ENCODE assay signal across 1 cellular context in the genomic region with DNA sequence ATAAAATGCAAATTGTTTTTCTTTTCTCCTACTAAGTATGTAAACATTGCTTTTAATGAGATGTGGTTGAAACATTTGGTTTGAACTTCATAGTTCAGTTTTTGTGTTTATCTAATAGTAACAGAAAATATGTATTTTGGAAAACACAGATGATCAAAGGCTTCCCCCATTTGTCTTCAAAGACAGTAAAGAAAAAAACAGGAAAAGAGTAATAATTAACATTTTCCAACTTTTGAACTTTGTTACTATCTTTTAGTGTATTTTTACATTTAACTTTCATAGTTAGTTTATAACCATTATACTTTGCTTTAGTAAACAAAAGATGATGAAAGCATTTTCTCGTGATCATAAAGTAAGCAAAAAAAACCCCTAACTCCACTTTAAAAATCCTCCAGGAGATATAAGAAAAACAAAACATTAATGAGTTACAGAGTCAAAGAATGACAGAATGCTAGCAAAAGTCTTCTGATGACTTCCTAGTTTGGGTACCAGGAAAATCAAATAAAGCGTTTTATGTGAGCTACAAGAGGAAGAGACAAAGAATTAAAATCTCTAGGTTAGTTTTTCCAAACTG.
TF ChIP-seq lines count a peak whose summit lies in the region.

No MANE protein-coding gene starts in this region.

TF ChIP-seq in HepG2, 621 proteins besides CTCF, POLR2A, EP300 and RAD21 (continued from another document and continues in another):
- TF ChIP-seq, protein P1, sequence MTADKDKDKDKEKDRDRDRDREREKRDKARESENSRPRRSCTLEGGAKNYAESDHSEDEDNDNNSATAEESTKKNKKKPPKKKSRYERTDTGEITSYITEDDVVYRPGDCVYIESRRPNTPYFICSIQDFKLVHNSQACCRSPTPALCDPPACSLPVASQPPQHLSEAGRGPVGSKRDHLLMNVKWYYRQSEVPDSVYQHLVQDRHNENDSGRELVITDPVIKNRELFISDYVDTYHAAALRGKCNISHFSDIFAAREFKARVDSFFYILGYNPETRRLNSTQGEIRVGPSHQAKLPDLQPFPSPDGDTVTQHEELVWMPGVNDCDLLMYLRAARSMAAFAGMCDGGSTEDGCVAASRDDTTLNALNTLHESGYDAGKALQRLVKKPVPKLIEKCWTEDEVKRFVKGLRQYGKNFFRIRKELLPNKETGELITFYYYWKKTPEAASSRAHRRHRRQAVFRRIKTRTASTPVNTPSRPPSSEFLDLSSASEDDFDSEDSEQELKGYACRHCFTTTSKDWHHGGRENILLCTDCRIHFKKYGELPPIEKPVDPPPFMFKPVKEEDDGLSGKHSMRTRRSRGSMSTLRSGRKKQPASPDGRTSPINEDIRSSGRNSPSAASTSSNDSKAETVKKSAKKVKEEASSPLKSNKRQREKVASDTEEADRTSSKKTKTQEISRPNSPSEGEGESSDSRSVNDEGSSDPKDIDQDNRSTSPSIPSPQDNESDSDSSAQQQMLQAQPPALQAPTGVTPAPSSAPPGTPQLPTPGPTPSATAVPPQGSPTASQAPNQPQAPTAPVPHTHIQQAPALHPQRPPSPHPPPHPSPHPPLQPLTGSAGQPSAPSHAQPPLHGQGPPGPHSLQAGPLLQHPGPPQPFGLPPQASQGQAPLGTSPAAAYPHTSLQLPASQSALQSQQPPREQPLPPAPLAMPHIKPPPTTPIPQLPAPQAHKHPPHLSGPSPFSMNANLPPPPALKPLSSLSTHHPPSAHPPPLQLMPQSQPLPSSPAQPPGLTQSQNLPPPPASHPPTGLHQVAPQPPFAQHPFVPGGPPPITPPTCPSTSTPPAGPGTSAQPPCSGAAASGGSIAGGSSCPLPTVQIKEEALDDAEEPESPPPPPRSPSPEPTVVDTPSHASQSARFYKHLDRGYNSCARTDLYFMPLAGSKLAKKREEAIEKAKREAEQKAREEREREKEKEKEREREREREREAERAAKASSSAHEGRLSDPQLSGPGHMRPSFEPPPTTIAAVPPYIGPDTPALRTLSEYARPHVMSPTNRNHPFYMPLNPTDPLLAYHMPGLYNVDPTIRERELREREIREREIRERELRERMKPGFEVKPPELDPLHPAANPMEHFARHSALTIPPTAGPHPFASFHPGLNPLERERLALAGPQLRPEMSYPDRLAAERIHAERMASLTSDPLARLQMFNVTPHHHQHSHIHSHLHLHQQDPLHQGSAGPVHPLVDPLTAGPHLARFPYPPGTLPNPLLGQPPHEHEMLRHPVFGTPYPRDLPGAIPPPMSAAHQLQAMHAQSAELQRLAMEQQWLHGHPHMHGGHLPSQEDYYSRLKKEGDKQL (CRISPR knock-in tag; IDR thresholded peaks at IDR 0.05; ENCODE audit: low read depth): no peak
- TF ChIP-seq, protein P2, sequence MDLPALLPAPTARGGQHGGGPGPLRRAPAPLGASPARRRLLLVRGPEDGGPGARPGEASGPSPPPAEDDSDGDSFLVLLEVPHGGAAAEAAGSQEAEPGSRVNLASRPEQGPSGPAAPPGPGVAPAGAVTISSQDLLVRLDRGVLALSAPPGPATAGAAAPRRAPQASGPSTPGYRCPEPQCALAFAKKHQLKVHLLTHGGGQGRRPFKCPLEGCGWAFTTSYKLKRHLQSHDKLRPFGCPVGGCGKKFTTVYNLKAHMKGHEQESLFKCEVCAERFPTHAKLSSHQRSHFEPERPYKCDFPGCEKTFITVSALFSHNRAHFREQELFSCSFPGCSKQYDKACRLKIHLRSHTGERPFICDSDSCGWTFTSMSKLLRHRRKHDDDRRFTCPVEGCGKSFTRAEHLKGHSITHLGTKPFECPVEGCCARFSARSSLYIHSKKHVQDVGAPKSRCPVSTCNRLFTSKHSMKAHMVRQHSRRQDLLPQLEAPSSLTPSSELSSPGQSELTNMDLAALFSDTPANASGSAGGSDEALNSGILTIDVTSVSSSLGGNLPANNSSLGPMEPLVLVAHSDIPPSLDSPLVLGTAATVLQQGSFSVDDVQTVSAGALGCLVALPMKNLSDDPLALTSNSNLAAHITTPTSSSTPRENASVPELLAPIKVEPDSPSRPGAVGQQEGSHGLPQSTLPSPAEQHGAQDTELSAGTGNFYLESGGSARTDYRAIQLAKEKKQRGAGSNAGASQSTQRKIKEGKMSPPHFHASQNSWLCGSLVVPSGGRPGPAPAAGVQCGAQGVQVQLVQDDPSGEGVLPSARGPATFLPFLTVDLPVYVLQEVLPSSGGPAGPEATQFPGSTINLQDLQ (CRISPR knock-in tag; IDR thresholded peaks at IDR 0.05): no peak
- TF ChIP-seq JDP2 (CRISPR knock-in tag; IDR thresholded peaks at IDR 0.05; ENCODE audit: borderline replicate concordance) (no peak), ZNF75D (CRISPR knock-in tag; IDR thresholded peaks at IDR 0.05; ENCODE audit: borderline replicate concordance) (no peak), SALL1 (CRISPR knock-in tag; IDR thresholded peaks at IDR 0.05) (no peak), GABPB1 (CRISPR knock-in tag; IDR thresholded peaks at IDR 0.05) (no peak), ZNF468 (CRISPR knock-in tag; IDR thresholded peaks at IDR 0.05) (no peak), ARID2 (CRISPR knock-in tag; IDR thresholded peaks at IDR 0.05; ENCODE audit: borderline replicate concordance) (no peak), ZFP91 (CRISPR knock-in tag; IDR thresholded peaks at IDR 0.05; ENCODE audit: borderline replicate concordance) (no peak), BHLHE40 (IDR thresholded peaks at IDR 0.05; ENCODE audit: low read length) (no peak), NCOA2 (CRISPR knock-in tag; IDR thresholded peaks at IDR 0.05) (peak; percentile 60; the same call in 1 of the 2 replicates), ZNF296 (CRISPR knock-in tag; conservative IDR thresholded peaks at IDR 0.05) (no peak), SKI (IDR thresholded peaks at IDR 0.05; ENCODE audit: partially characterized antibody) (no peak), ZNF512B (CRISPR knock-in tag; IDR thresholded peaks at IDR 0.05; ENCODE audit: borderline replicate concordance) (no peak), MAFK (conservative IDR thresholded peaks at IDR 0.05 in 1 of 2, IDR thresholded peaks at IDR 0.05 in 1 of 2; ENCODE audit: low read length in 2 of 2) (peak in 1 of 2 experiments; percentile 58; a peak in 3 of 4 replicates), ZNF609 (CRISPR knock-in tag; IDR thresholded peaks at IDR 0.05; ENCODE audit: borderline replicate concordance) (no peak), ZNF460 (CRISPR knock-in tag; IDR thresholded peaks at IDR 0.05; ENCODE audit: borderline replicate concordance) (no peak), NFIC (IDR thresholded peaks at IDR 0.05; ENCODE audit: low read length) (peak; percentile 92; the same call in 1 of the 2 replicates), TCF7L2 (IDR thresholded peaks at IDR 0.05; ENCODE audit: low read depth, low read length) (peak; percentile 48; the same call in 1 of the 2 replicates), ZNF746 (CRISPR knock-in tag; IDR thresholded peaks at IDR 0.05) (no peak), ZFY (CRISPR knock-in tag; IDR thresholded peaks at IDR 0.05) (no peak), ZNF234 (CRISPR knock-in tag; conservative IDR thresholded peaks at IDR 0.05) (no peak), SRSF9 (IDR thresholded peaks at IDR 0.05; ENCODE audit: borderline replicate concordance, insufficient read depth, low read depth, low read length, poor library complexity, severe bottlenecking) (no peak)
- TF ChIP-seq, protein P3, sequence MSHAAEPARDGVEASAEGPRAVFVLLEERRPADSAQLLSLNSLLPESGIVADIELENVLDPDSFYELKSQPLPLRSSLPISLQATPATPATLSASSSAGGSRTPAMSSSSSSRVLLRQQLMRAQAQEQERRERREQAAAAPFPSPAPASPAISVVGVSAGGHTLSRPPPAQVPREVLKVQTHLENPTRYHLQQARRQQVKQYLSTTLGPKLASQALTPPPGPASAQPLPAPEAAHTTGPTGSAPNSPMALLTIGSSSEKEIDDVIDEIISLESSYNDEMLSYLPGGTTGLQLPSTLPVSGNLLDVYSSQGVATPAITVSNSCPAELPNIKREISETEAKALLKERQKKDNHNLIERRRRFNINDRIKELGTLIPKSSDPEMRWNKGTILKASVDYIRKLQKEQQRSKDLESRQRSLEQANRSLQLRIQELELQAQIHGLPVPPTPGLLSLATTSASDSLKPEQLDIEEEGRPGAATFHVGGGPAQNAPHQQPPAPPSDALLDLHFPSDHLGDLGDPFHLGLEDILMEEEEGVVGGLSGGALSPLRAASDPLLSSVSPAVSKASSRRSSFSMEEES (CRISPR knock-in tag; IDR thresholded peaks at IDR 0.05): peak; percentile 93; the same call in 1 of the 2 replicates
- TF ChIP-seq, protein P4, sequence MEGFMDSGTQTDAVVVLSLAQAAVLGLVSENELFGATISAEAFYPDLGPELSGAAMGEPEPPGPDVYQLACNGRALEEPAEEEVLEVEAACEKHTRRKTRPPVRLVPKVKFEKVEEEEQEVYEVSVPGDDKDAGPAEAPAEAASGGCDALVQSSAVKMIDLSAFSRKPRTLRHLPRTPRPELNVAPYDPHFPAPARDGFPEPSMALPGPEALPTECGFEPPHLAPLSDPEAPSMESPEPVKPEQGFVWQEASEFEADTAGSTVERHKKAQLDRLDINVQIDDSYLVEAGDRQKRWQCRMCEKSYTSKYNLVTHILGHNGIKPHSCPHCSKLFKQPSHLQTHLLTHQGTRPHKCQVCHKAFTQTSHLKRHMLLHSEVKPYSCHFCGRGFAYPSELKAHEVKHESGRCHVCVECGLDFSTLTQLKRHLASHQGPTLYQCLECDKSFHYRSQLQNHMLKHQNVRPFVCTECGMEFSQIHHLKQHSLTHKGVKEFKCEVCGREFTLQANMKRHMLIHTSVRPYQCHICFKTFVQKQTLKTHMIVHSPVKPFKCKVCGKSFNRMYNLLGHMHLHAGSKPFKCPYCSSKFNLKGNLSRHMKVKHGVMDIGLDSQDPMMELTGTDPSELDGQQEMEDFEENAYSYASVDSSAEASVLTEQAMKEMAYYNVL (CRISPR knock-in tag; IDR thresholded peaks at IDR 0.05; ENCODE audit: borderline replicate concordance): no peak
